ENCODE assay signal across 1 cellular context in genomic region chr7:6649241-6649961, GRCh38.
TF ChIP-seq lines count a peak whose summit lies in the region.

No MANE protein-coding gene starts in this region.

TF ChIP-seq in H1, 55 proteins besides CTCF, POLR2A, EP300 and RAD21 (continued from another document):
- TF ChIP-seq TAF7 (optimal IDR thresholded peaks at IDR 0.05; ENCODE audit: borderline replicate concordance, low read depth, low read length) (no peak), RBBP5 (IDR thresholded peaks at IDR 0.05; ENCODE audit: borderline replicate concordance, low read depth, low read length) (no peak), KDM4A (IDR thresholded peaks at IDR 0.05; ENCODE audit: low read depth, low read length, severe bottlenecking) (no peak), HDAC6 (IDR thresholded peaks at IDR 0.05; ENCODE audit: low read depth, low read length) (no peak), TBP (IDR thresholded peaks at IDR 0.05; ENCODE audit: low read depth, low read length) (no peak), KDM5A (IDR thresholded peaks at IDR 0.05; ENCODE audit: low read length) (no peak), TEAD4 (IDR thresholded peaks at IDR 0.05; ENCODE audit: low read depth, low read length) (no peak), TAF1 (IDR thresholded peaks at IDR 0.05; ENCODE audit: low read depth, low read length) (no peak), CTBP2 (IDR thresholded peaks at IDR 0.05; ENCODE audit: borderline replicate concordance, insufficient read depth, insufficient read length, low read length) (no peak), JUN (IDR thresholded peaks at IDR 0.05; ENCODE audit: low read depth, low read length) (no peak)
